ENCODE assay signal across 25 cellular contexts in genomic region chr3:52811452-52812011, GRCh38. TPM values are rescaled to one million over a fixed set of nuclear protein-coding genes. Genes with fewer than 3 reads are reported as not detected.
A peak's percentile ranks its signal among the peaks of the same experiment; 100 is the strongest.
DNase-seq lines count a peak whose midpoint lies in the region; ATAC-seq lines count a peak whose summit lies in the region.
"Had no signal": no experiment of that assay in that cellular context is flagged by ENCODE, and none has a peak within 500 bp of the region (broad histone marks: within the 10 kb centered on the region; RNA-seq: fewer than 3 reads in every experiment).

No MANE protein-coding gene starts in this region.

- H3K27ac Mint-ChIP-seq in effector memory CD8-positive, alpha-beta T cell: peak overlapping the region; percentile 1 to 51

- no CpG with 5 or more reads among the region's 7 CpGs for WGBS in neuronal stem cell (ENCODE audit: extremely low coverage in 2 of 2, insufficient read length in 2 of 2, insufficient replicate concordance in 1 of 2), 2 donors

- H2AFZ ChIP-seq in neuronal stem cell (ENCODE audit: low read length): no peak overlapping the region

- peaks cover 0 to 3% (median 0%) of the 10 kb centered on the region in 3 experiments for H3K27me3 ChIP-seq in neuronal stem cell (ENCODE audit: control insufficient read depth in 3 of 3, insufficient read depth in 3 of 3, low read depth in 1 of 3, low read length in 3 of 3)

- no peak overlapping the region for H3K4ac ChIP-seq in neuronal stem cell (ENCODE audit: low read length)

- H3K27me3 Mint-ChIP-seq in effector memory CD8-positive, alpha-beta T cell: peaks cover 0 to 5% of the 10 kb centered on the region in 2 donors
- H3K27me3 Mint-ChIP-seq: CD8-positive, alpha-beta memory T cell had no signal

- peak overlapping the region; percentile 19 for H2BK120ac ChIP-seq in neuronal stem cell (ENCODE audit: low read depth, low read length)

- no peak overlapping the region for H3K4me3 ChIP-seq in neuronal stem cell (ENCODE audit: low read length in 2 of 2)
- H3K4me3 ChIP-seq: SK-N-MC had no signal

- H4K8ac ChIP-seq in neuronal stem cell (ENCODE audit: low read depth, low read length): peak overlapping the region; percentile 19

- peaks cover 0 to 4% of the 10 kb centered on the region in 2 donors for H3K4me1 ChIP-seq in neuronal stem cell (ENCODE audit: control insufficient read depth in 2 of 2, insufficient read depth in 1 of 2, low read depth in 1 of 2, low read length in 2 of 2)

- DNase-seq in NCI-H1105 treated with DMSO at 0.1 percent for 48 hours (lab: John Stamatoyannopoulos, UW) (peak; percentile 1), NCI-H1105 (lab: John Stamatoyannopoulos, UW) (no peak), neuronal stem cell (ENCODE audit: low spot score) (no peak)
- DNase-seq in effector memory CD8-positive, alpha-beta T cell: no peak
- DNase-seq in activated CD4-positive, alpha-beta T cell treated with anti-CD3 and anti-CD28 coated beads, Interleukin-2, amount 50 U/mL, for 4 hours: no peak
- DNase-seq: ACHN; Calu3; CD8-positive, alpha-beta memory T cell; DMS53; GF-D8; NCI-H1694; NCI-H2107; NCI-H2227 treated with DMSO at 0.1 percent for 48 hours; NCI-H510A; NK-92 treated with Interleukin-12 subunit alpha and Interleukin-12 subunit beta, amount 100 ng/mL, for 24 hours; SHP77 treated with DMSO at 0.1 percent for 48 hours; SW 1271 had no signal

- no peak overlapping the region for H3K9ac ChIP-seq in neuronal stem cell (ENCODE audit: low read depth, low read length, poor library complexity)
- H3K9ac ChIP-seq: KMS-11 had no signal

- H4K91ac ChIP-seq in neuronal stem cell (ENCODE audit: low read depth, low read length, poor library complexity): no peak overlapping the region

- H3K4me2 ChIP-seq in neuronal stem cell (ENCODE audit: insufficient read depth, low read length, poor library complexity, severe bottlenecking): no peak overlapping the region
- H3K4me2 ChIP-seq: KMS-11 had no signal

- no peak overlapping the region for H2BK12ac ChIP-seq in neuronal stem cell (ENCODE audit: low read length)

- H3K4me1 Mint-ChIP-seq in effector memory CD8-positive, alpha-beta T cell (ENCODE audit: low read depth in 2 of 2): no peaks in the 10 kb centered on the region
- H3K4me1 Mint-ChIP-seq: CD8-positive, alpha-beta memory T cell had no signal

- no peak overlapping the region for H2AK5ac ChIP-seq in neuronal stem cell (ENCODE audit: low read depth, low read length)

- no peak overlapping the region for H3K4me3 Mint-ChIP-seq in effector memory CD8-positive, alpha-beta T cell
- H3K4me3 Mint-ChIP-seq: CD8-positive, alpha-beta memory T cell had no signal

- peak overlapping the region; percentile 58 for H3K27ac ChIP-seq in KOPT-K1 (ENCODE audit: low read depth, low read length, poor library complexity, severe bottlenecking)
- no peak overlapping the region for H3K27ac ChIP-seq in neuronal stem cell (replicated peaks; ENCODE audit: low read length)
- H3K27ac ChIP-seq: 22Rv1, C4-2B, KMS-11, RWPE1, SK-N-MC had no signal

- no peaks in the 10 kb centered on the region for H3K79me1 ChIP-seq in neuronal stem cell (ENCODE audit: low read depth, low read length)

- no peak overlapping the region for H3K14ac ChIP-seq in neuronal stem cell (ENCODE audit: low read length)

- no peak overlapping the region for H2BK5ac ChIP-seq in neuronal stem cell (ENCODE audit: low read length)

- H3K23ac ChIP-seq in neuronal stem cell (ENCODE audit: low read depth, low read length, poor library complexity): no peak overlapping the region

- H3K36me3 ChIP-seq in KOPT-K1 (ENCODE audit: insufficient read depth, low read length) (no peaks in the 10 kb centered on the region), neuronal stem cell (replicated peaks in 1 of 2; ENCODE audit: control insufficient read depth in 2 of 2, insufficient read depth in 2 of 2, low read length in 2 of 2) (no peaks in the 10 kb centered on the region)

- H3K36me3 Mint-ChIP-seq in effector memory CD8-positive, alpha-beta T cell (ENCODE audit: insufficient read depth): no peaks in the 10 kb centered on the region
- H3K36me3 Mint-ChIP-seq: CD8-positive, alpha-beta memory T cell had no signal

- H2BK15ac ChIP-seq in neuronal stem cell (ENCODE audit: low read length): no peak overlapping the region

- ATAC-seq in effector memory CD8-positive, alpha-beta T cell (replicated peaks): no peak
- no peak for ATAC-seq in HG02642 (IDR thresholded peaks at IDR 0.05; ENCODE audit: poor library complexity, unreplicated experiment)
- ATAC-seq in activated CD4-positive, CD25-positive, alpha-beta regulatory T cell treated with anti-CD3 and anti-CD28 coated beads, Interleukin-2, amount 50 U/mL, for 24 hours: no peak

- H3K18ac ChIP-seq in neuronal stem cell (ENCODE audit: low read length): peak overlapping the region; percentile 62

- H3K9me3 ChIP-seq in KOPT-K1 (ENCODE audit: insufficient read depth, low read length, poor library complexity, severe bottlenecking): no peaks in the 10 kb centered on the region
- peaks cover 0 to 5% of the 10 kb centered on the region in 2 donors for H3K9me3 ChIP-seq in neuronal stem cell (replicated peaks in 1 of 2; ENCODE audit: control insufficient read depth in 2 of 2, insufficient read depth in 1 of 2, low read depth in 1 of 2, low read length in 2 of 2)

- no peaks in the 10 kb centered on the region for H3K9me3 Mint-ChIP-seq in effector memory CD8-positive, alpha-beta T cell
- H3K9me3 Mint-ChIP-seq: CD8-positive, alpha-beta memory T cell had no signal

RNA-seq across cellular contexts. Expression of gene ITIH3, which starts 16.9 kb away (rescaled TPM):
- polyA plus RNA-seq in neuronal stem cell (2013, experiment 1 of 2): 0.07 TPM
- polyA plus RNA-seq in neuronal stem cell (2013, experiment 2 of 2): 0.08 TPM
- polyA plus RNA-seq: CD8-positive, alpha-beta memory T cell had no signal

RNA-seq across cellular contexts. Expression of gene ITIH4, which starts 18.9 kb away (rescaled TPM):
- polyA plus RNA-seq in neuronal stem cell (2013, experiment 1 of 2): 1.4 TPM
- polyA plus RNA-seq in neuronal stem cell (2013, experiment 2 of 2): 1.7 TPM
- polyA plus RNA-seq: CD8-positive, alpha-beta memory T cell had no signal

RNA-seq across cellular contexts. Expression of gene MUSTN1, which starts 23.3 kb away (rescaled TPM):
- polyA plus RNA-seq in neuronal stem cell (2013, experiment 1 of 2): 10.7 TPM
- polyA plus RNA-seq in neuronal stem cell (2013, experiment 2 of 2): 10.5 TPM
- polyA plus RNA-seq: CD8-positive, alpha-beta memory T cell had no signal

RNA-seq across cellular contexts. Expression of gene ITIH1, which starts 34.1 kb away (rescaled TPM):
- not detected for polyA plus RNA-seq in neuronal stem cell (2013, experiment 1 of 2)
- polyA plus RNA-seq in neuronal stem cell (2013, experiment 2 of 2): not detected
- polyA plus RNA-seq: CD8-positive, alpha-beta memory T cell had no signal

RNA-seq across cellular contexts. Expression of gene NEK4, which starts 40.8 kb away (rescaled TPM):
- 15.7 TPM for polyA plus RNA-seq in neuronal stem cell (2013, experiment 1 of 2)
- polyA plus RNA-seq in neuronal stem cell (2013, experiment 2 of 2): 16.7 TPM
